Comparison of ENCODE assay signal across 28 cellular contexts in genomic region chr6:54850061-54850460, GRCh38. TPM values are rescaled to one million over a fixed set of nuclear protein-coding genes. Genes with fewer than 3 reads are reported as not detected.
"Had no signal": no experiment of that assay in that cellular context is flagged by ENCODE, and none has a peak within 500 bp of the region (broad histone marks: within the 10 kb centered on the region; RNA-seq: fewer than 3 reads in every experiment).

No MANE protein-coding gene starts in this region.

- H3K27me3 ChIP-seq: colonic mucosa, ovary, right lobe of liver, thyroid gland had no signal

- H3K4me3 Mint-ChIP-seq: memory B cell; natural killer cell; neural progenitor cell; stimulated activated effector memory CD8-positive, alpha-beta T cell treated with anti-CD3 and anti-CD28 coated beads, Interleukin-12 subunit alpha, Interleukin-12 subunit beta, amount 100 ng/mL, for 72 hours had no signal

- H3K27ac Mint-ChIP-seq: memory B cell; natural killer cell; neural progenitor cell; stimulated activated effector memory CD8-positive, alpha-beta T cell treated with anti-CD3 and anti-CD28 coated beads, Interleukin-12 subunit alpha, Interleukin-12 subunit beta, amount 100 ng/mL, for 72 hours had no signal

- H3K4me3 ChIP-seq: colonic mucosa, lower lobe of right lung, neural progenitor cell, ovary, right lobe of liver, smooth muscle cell, stomach, thyroid gland had no signal

- H3K36me3 Mint-ChIP-seq: memory B cell; natural killer cell; neural progenitor cell; stimulated activated effector memory CD8-positive, alpha-beta T cell treated with anti-CD3 and anti-CD28 coated beads, Interleukin-12 subunit alpha, Interleukin-12 subunit beta, amount 100 ng/mL, for 72 hours had no signal

- H3K4me1 ChIP-seq: colonic mucosa, lower lobe of right lung, neural progenitor cell, right lobe of liver had no signal

- DNase-seq: central memory CD4-positive, alpha-beta T cell; colonic mucosa; dermis blood vessel endothelial cell; effector memory CD4-positive, alpha-beta T cell; erythroblast; esophagus squamous epithelium; left ventricle myocardium superior; lower lobe of right lung; natural killer cell; ovary; right lobe of liver; stimulated activated CD4-positive, alpha-beta T cell treated with anti-CD3 and anti-CD28 coated beads, Interleukin-12 subunit alpha, Interleukin-12 subunit beta, amount 100 ng/mL, for 4 hours; stimulated activated CD4-positive, alpha-beta T cell treated with anti-CD3 and anti-CD28 coated beads, Interleukin-1b, Interleukin-23, amount 100 ng/mL, for 48 hours; stimulated activated CD4-positive, alpha-beta T cell treated with anti-CD3 and anti-CD28 coated beads, Interleukin-4, amount 100 ng/mL, for 1 hour; stimulated activated naive CD4-positive, alpha-beta T cell treated with Interleukin-2 at 50 U/mL for 16 hours; stomach; thyroid gland; trophoblast cell had no signal

- H3K9me3 ChIP-seq: colonic mucosa, esophagus squamous epithelium, lower lobe of right lung, ovary, right lobe of liver, thyroid gland had no signal

- H3K4me1 Mint-ChIP-seq: memory B cell; neural progenitor cell; stimulated activated effector memory CD8-positive, alpha-beta T cell treated with anti-CD3 and anti-CD28 coated beads, Interleukin-12 subunit alpha, Interleukin-12 subunit beta, amount 100 ng/mL, for 72 hours had no signal

- H3K4me2 ChIP-seq: neural progenitor cell, smooth muscle cell had no signal

- H3K27ac ChIP-seq: colonic mucosa, lower lobe of right lung, neural progenitor cell, ovary, right lobe of liver, stomach had no signal

- H2AFZ ChIP-seq: neural progenitor cell had no signal

- ATAC-seq: left ventricle myocardium superior; lower lobe of right lung; natural killer cell; right lobe of liver; stimulated activated effector memory CD8-positive, alpha-beta T cell treated with anti-CD3 and anti-CD28 coated beads, Interleukin-12 subunit alpha, Interleukin-12 subunit beta, amount 100 ng/mL, for 72 hours had no signal

- H3K36me3 ChIP-seq: colonic mucosa, lower lobe of right lung, neural progenitor cell, ovary, right lobe of liver, stomach, thyroid gland had no signal

RNA-seq across cellular contexts. Expression of gene FAM83B, which starts 3.5 kb away (rescaled TPM):
- total RNA-seq: chondrocyte, dermis blood vessel endothelial cell, endothelial cell of umbilical vein, mononuclear cell, natural killer cell, posterior vena cava, pulmonary artery endothelial cell, subcutaneous adipose tissue had no signal
- polyA plus RNA-seq: endothelial cell of umbilical vein, ovary had no signal
